ENCODE assay signal across 9 cellular contexts in the genomic region with DNA sequence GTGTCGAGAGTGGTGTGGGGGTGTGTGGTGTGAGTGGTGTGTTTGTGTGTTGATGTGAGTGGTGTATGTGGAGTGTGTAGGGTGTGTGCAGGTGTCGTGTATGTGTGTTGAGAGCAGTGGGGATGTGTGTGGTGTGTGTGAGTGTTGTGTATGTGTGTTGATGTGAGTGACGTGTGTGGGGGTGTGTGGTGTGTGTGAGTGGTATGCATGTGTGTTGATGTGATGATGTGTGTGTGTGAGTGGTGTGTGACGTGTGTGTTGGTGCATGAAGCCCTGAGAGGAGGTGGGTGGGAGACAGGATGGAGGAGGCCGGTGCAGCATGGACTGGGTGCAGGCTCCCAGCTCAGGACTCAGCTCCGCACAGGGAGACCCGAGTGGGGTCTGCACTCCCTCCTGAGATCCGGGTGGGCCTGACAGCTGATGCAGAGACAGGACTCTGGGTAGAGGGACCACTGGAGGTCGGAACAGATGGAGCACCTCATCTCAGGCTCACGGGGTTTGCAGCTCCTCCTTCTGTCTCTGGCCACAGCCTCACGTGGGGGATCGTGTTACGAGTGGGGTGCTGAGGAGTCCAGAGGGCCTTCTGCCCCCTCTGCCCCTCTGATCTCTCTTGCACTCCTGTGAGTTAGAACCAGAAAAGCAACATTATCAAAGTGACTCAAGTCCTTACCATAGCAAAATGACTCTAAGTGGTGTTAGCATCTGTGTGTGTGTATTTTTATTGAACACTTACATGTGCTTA.
"Had no signal": no experiment of that assay in that cellular context is flagged by ENCODE, and none has a peak within 500 bp of the region (broad histone marks: within the 10 kb centered on the region; RNA-seq: fewer than 3 reads in every experiment).

No MANE protein-coding gene starts in this region.

- H3K36me3 ChIP-seq: breast epithelium, ovary, tibial artery had no signal

- H3K27me3 ChIP-seq: breast epithelium, ovary, tibial artery had no signal

- DNase-seq: activated T-cell treated with anti-CD3 and anti-CD28 coated beads, Interleukin-2, amount 50 U/mL, for 1 hour; amygdala; foreskin keratinocyte; ovary; stimulated activated CD4-positive, alpha-beta T cell treated with anti-CD3 and anti-CD28 coated beads, Interleukin-4, amount 100 ng/mL, for 4 hours; T-helper 2 cell; tibial artery had no signal

- ATAC-seq: foreskin keratinocyte, left lobe of liver had no signal

- H3K27ac ChIP-seq: breast epithelium, foreskin keratinocyte, ovary, tibial artery had no signal

- H3K4me3 ChIP-seq: breast epithelium, ovary, tibial artery had no signal

- H3K4me1 ChIP-seq: breast epithelium, foreskin keratinocyte, tibial artery had no signal

- H3K9me3 ChIP-seq: breast epithelium, ovary, tibial artery had no signal
